Comparison of ENCODE assay signal across 13 cellular contexts in the genomic region with DNA sequence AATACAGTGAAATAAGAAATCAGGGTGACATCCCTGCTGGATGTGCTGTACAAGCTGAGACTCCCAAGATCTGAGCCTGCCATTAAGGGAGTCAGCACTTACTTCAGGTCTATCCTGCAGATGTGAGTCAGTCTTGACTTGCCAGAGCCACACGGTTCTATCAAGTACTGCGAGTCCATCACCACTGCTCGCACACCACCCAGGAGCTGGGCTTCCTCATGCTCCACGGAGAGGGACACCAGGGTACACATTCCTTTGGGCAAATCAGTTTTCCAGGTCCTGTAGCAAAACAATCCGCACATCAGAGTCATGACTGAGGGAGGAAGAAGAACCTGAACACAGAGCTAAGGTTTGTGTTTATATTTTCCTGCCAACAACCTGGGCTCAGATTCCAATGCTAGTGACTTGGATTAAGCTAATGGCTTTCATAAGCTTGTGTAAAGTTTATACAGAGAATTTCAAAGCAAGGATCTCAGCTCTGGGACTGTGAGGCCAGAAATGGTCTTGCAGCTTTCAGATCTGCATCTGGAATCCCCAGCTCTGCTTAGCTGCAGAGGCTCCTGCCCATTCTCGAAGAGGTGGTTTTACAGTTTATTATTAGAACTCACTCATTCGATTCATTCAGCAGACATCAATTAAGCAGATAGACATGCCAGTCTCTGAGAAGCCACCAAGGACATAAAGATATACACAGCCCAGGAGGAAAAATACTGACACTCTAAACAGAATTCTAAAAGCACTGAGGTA.
A peak's percentile ranks its signal among the peaks of the same experiment; 100 is the strongest.
DNase-seq lines count a peak whose midpoint lies in the region; ATAC-seq and TF ChIP-seq lines count a peak whose summit lies in the region.
"Had no signal": no experiment of that assay in that cellular context is flagged by ENCODE, and none has a peak within 500 bp of the region (broad histone marks: within the 10 kb centered on the region; RNA-seq: fewer than 3 reads in every experiment).

No MANE protein-coding gene starts in this region.

- H3K4me3 ChIP-seq in left ventricle myocardium inferior, result no peak overlapping the region
- H3K4me3 ChIP-seq in fibroblast of lung (replicated peaks in 1 of 4; ENCODE audit: control extremely low read depth in 1 of 4, insufficient read depth in 1 of 4, low read depth in 3 of 4, low read length in 4 of 4), result no peak overlapping the region
- H3K4me3 ChIP-seq in aorta (ENCODE audit: low read length in 2 of 2), result no peak overlapping the region
- no peak overlapping the region for H3K4me3 ChIP-seq in adrenal gland
- no peak overlapping the region for H3K4me3 ChIP-seq in coronary artery
- H3K4me3 ChIP-seq: skin epidermis had no signal

- H3K79me2 ChIP-seq in fibroblast of lung (ENCODE audit: control insufficient read depth, insufficient read depth, low read length), result peaks cover 1% of the 10 kb centered on the region

- H3K9me3 ChIP-seq in left ventricle myocardium inferior (replicated peaks) (no peaks in the 10 kb centered on the region), fibroblast of lung (ENCODE audit: control insufficient read depth, insufficient read depth, low read depth, low read length) (no peaks in the 10 kb centered on the region), aorta (ENCODE audit: control insufficient read depth, low read length) (no peaks in the 10 kb centered on the region), adrenal gland (replicated peaks in 1 of 3) (no peaks in the 10 kb centered on the region)

- H3K4me1 ChIP-seq in left ventricle myocardium inferior (peaks cover 53% of the 10 kb centered on the region), fibroblast of lung (ENCODE audit: control insufficient read depth, extremely low read depth, insufficient read depth, low read length) (peaks cover 35% of the 10 kb centered on the region), aorta (ENCODE audit: control insufficient read depth in 1 of 2, insufficient read depth in 2 of 2, low read length in 2 of 2) (peaks cover 6 to 7% of the 10 kb centered on the region in 2 donors), adrenal gland (replicated peaks in 1 of 2) (peaks cover 30 to 36% of the 10 kb centered on the region in 2 donors)

- peak overlapping the region; percentile 47 for H3K27ac ChIP-seq in left ventricle myocardium inferior (replicated peaks)
- peak overlapping the region; percentile 16 for H3K27ac ChIP-seq in fibroblast of lung (ENCODE audit: insufficient read depth, low read length)
- peak overlapping the region; percentile 20 to 76 for H3K27ac ChIP-seq in aorta (ENCODE audit: low read depth in 1 of 2, low read length in 2 of 2)
- peak overlapping the region in 1 of 5 donors; percentile 2 for H3K27ac ChIP-seq in adrenal gland
- H3K27ac ChIP-seq in coronary artery, result peak overlapping the region in 1 of 2 donors; percentile 71
- H3K27ac ChIP-seq: skin epidermis had no signal

- no peaks in the 10 kb centered on the region for H4K20me1 ChIP-seq in fibroblast of lung (ENCODE audit: control insufficient read depth, extremely low read depth, insufficient read depth, low read length)

- H2AFZ ChIP-seq in fibroblast of lung (ENCODE audit: low read length), result no peak overlapping the region

- H3K9ac ChIP-seq in fibroblast of lung (ENCODE audit: insufficient read depth, low read length), result no peak overlapping the region

- no peak for TF ChIP-seq POLR2A in adrenal gland (IDR thresholded peaks at IDR 0.05)

- intact Hi-C loops in left ventricle myocardium inferior (cut with micrococcal nuclease), result no loop called here
- intact Hi-C loops in cardiac septum (cut with DNase I), result no loop called here
- intact Hi-C loops in aorta (cut with DNase I), result loop anchor here in 1 of 2 donors (5.0 kb wide), 1 partner anchor 435 kb away; no protein-coding TSS in a partner anchor
- intact Hi-C loops in adrenal gland (cut with DNase I), result no loop called here

- 26 to 38% methylated on average over 7 of the region's 7 CpGs for WGBS in aorta, 2 donors
- 55 to 75% (median 72%) methylated on average over 3 to 7 of the region's 7 CpGs for WGBS in adrenal gland, 4 donors

- H3K27me3 ChIP-seq in left ventricle myocardium inferior (ENCODE audit: low read depth) (no peaks in the 10 kb centered on the region), fibroblast of lung (ENCODE audit: control insufficient read depth, insufficient read depth, low read length) (no peaks in the 10 kb centered on the region), aorta (ENCODE audit: control insufficient read depth in 1 of 2, insufficient read depth in 2 of 2, low read length in 1 of 2) (no peaks in the 10 kb centered on the region), adrenal gland (no peaks in the 10 kb centered on the region)

- TF ChIP-seq CTCF in left ventricle myocardium inferior (IDR thresholded peaks at IDR 0.05; ENCODE audit: borderline replicate concordance) (no peak), fibroblast of lung (conservative IDR thresholded peaks at IDR 0.05 in 1 of 2, IDR thresholded peaks at IDR 0.05 in 1 of 2; ENCODE audit: low read depth in 1 of 2, low read length in 2 of 2) (no peak), adrenal gland (IDR thresholded peaks at IDR 0.05) (no peak), coronary artery (IDR thresholded peaks at IDR 0.05) (no peak)

- peak; percentile 36 for ATAC-seq in HG03095 (IDR thresholded peaks at IDR 0.05; ENCODE audit: unreplicated experiment)
- no peak for ATAC-seq in aorta (ENCODE audit: low FRiP score)
- no peak for ATAC-seq in GM21381 (IDR thresholded peaks at IDR 0.05; ENCODE audit: unreplicated experiment)

- H3K4me2 ChIP-seq in fibroblast of lung (ENCODE audit: extremely low read depth, insufficient read depth, low read length), result no peak overlapping the region

- H3K36me3 ChIP-seq in left ventricle myocardium inferior (peaks cover 68% of the 10 kb centered on the region), fibroblast of lung (ENCODE audit: control insufficient read depth, insufficient read depth, low read length) (peaks cover 19% of the 10 kb centered on the region), aorta (ENCODE audit: control insufficient read depth in 1 of 2, insufficient read depth in 2 of 2, low read length in 1 of 2) (peaks cover 0 to 2% of the 10 kb centered on the region in 2 donors), adrenal gland (replicated peaks in 1 of 2) (peaks cover 0 to 47% of the 10 kb centered on the region in 2 donors)

- DNase-seq in left ventricle myocardium inferior, result no peak
- DNase-seq in cardiac septum (ENCODE audit: low spot score), result no peak
- DNase-seq in fibroblast of lung (ENCODE audit: low read depth in 2 of 2), result no peak
- DNase-seq in aorta, result no peak
- DNase-seq in adrenal gland, result no peak
- DNase-seq in coronary artery (ENCODE audit: low spot score), result no peak
- DNase-seq: activated CD4-positive, alpha-beta memory T cell treated with anti-CD3 and anti-CD28 coated beads, Interleukin-2, amount 10 ng/mL, durations not matched to agents 7 days and 5 days; amniotic stem cell; NCI-H774; T1000 had no signal
